In genomic region chr3:153029350-153029749, GRCh38 we compare ENCODE assay signal across 23 cellular contexts.
DNase-seq lines count a peak whose midpoint lies in the region; ATAC-seq, FAIRE-seq and TF ChIP-seq lines count a peak whose summit lies in the region.
"Had no signal": no experiment of that assay in that cellular context is flagged by ENCODE, and none has a peak within 500 bp of the region (broad histone marks: within the 10 kb centered on the region; RNA-seq: fewer than 3 reads in every experiment).

No MANE protein-coding gene starts in this region.

- 73% methylated on average over 6 of the region's 6 CpGs for WGBS in hepatocyte (ENCODE audit: low lambda C conversion rate, missing lambda C conversion rate)

- H3K4me3 Mint-ChIP-seq in CD4-positive, alpha-beta T cell = no peak overlapping the region
- H3K4me3 Mint-ChIP-seq: CD4-positive, CD25-positive, alpha-beta regulatory T cell had no signal

- DNase-seq in NCI-H1105 treated with DMSO at 0.1 percent for 48 hours (lab: John Stamatoyannopoulos, UW) = peak; percentile 29
- no peak for DNase-seq in NCI-H1105 (lab: John Stamatoyannopoulos, UW)
- peak; percentile 85 for DNase-seq in bronchial epithelial cell (ENCODE audit: low read depth)
- DNase-seq in hepatocyte (ENCODE audit: low spot score) = peak; percentile 18
- DNase-seq in CD4-positive, alpha-beta T cell = no peak
- no peak for DNase-seq in left lung
- DNase-seq: activated CD4-positive, CD25-positive, alpha-beta regulatory T cell treated with anti-CD3 and anti-CD28 coated beads, Interleukin-2, amount 50 U/mL, for 72 hours; activated naive CD4-positive, alpha-beta T cell treated with Interleukin-2 at 50 U/mL for 16 hours; CD4-positive, CD25-positive, alpha-beta regulatory T cell; effector memory CD4-positive, alpha-beta T cell; glutamatergic neuron; kidney; NCI-H1048; NK-92 treated with Interleukin-12 subunit alpha and Interleukin-12 subunit beta, amount 100 ng/mL, for 24 hours; ovary; Right ventricle myocardium superior; stimulated activated CD4-positive, alpha-beta T cell treated with anti-CD3 and anti-CD28 coated beads, Interleukin-4, amount 100 ng/mL, for 4 hours had no signal

- no peaks in the 10 kb centered on the region for H3K4me1 Mint-ChIP-seq in CD4-positive, alpha-beta T cell (ENCODE audit: low read depth)
- H3K4me1 Mint-ChIP-seq: CD4-positive, CD25-positive, alpha-beta regulatory T cell had no signal

- H4K20me1 ChIP-seq in hepatocyte (ENCODE audit: insufficient read depth, poor library complexity, severe bottlenecking) = no peaks in the 10 kb centered on the region

- H3K27ac Mint-ChIP-seq in CD4-positive, alpha-beta T cell = no peak overlapping the region

- POLR2A ChIA-PET in CD4-positive, alpha-beta T cell (lab: Charles Lee) = no interaction called here

- H3K27me3 ChIP-seq in bronchial epithelial cell (ENCODE audit: control insufficient read depth, insufficient read depth, low read length) = no peaks in the 10 kb centered on the region
- H3K27me3 ChIP-seq in hepatocyte = no peaks in the 10 kb centered on the region
- peaks cover 5% of the 10 kb centered on the region for H3K27me3 ChIP-seq in CD4-positive, alpha-beta T cell (ENCODE audit: control insufficient read depth, insufficient read depth, low read length)
- H3K27me3 ChIP-seq in left lung = no peaks in the 10 kb centered on the region
- H3K27me3 ChIP-seq: cardiac muscle cell, ovary had no signal

- H3K4me1 ChIP-seq in hepatocyte (ENCODE audit: insufficient read depth) (no peaks in the 10 kb centered on the region), left lung (no peaks in the 10 kb centered on the region)

- H3K27ac ChIP-seq in hepatocyte (no peak overlapping the region), left lung (no peak overlapping the region)
- H3K27ac ChIP-seq in CD4-positive, alpha-beta T cell (ENCODE audit: low read depth, low read length) = no peak overlapping the region
- H3K27ac ChIP-seq: cardiac muscle cell, ovary, skin epidermis, thoracic aorta had no signal

- ATAC-seq in CD4-positive, alpha-beta T cell (ENCODE audit: poor library complexity) = no peak
- ATAC-seq in GM19467 (IDR thresholded peaks at IDR 0.05; ENCODE audit: unreplicated experiment) (no peak), left lung (no peak), GM21360 (IDR thresholded peaks at IDR 0.05; ENCODE audit: unreplicated experiment) (no peak)

- H3K4me2 ChIP-seq in hepatocyte = no peak overlapping the region

- H3K4me3 ChIP-seq in bronchial epithelial cell (ENCODE audit: low read depth, low read length) = no peak overlapping the region
- no peak overlapping the region for H3K4me3 ChIP-seq in hepatocyte
- no peak overlapping the region for H3K4me3 ChIP-seq in left lung
- H3K4me3 ChIP-seq: cardiac muscle cell, ovary, skin epidermis, thoracic aorta had no signal

- TF ChIP-seq CTCF in bronchial epithelial cell (IDR thresholded peaks at IDR 0.05; ENCODE audit: insufficient read depth, low read length, severe bottlenecking) (no peak), hepatocyte (IDR thresholded peaks at IDR 0.05; ENCODE audit: poor library complexity) (no peak), left lung (IDR thresholded peaks at IDR 0.05) (no peak)
- no peak for TF ChIP-seq CTCF in CD4-positive, alpha-beta T cell (IDR thresholded peaks at IDR 0.05)

- peaks cover 4% of the 10 kb centered on the region for H3K27me3 Mint-ChIP-seq in CD4-positive, alpha-beta T cell

- no peaks in the 10 kb centered on the region for H3K9me2 ChIP-seq in hepatocyte (replicated peaks; ENCODE audit: insufficient read depth)

- no peaks in the 10 kb centered on the region for H3K9me3 ChIP-seq in hepatocyte (ENCODE audit: low read depth)
- no peaks in the 10 kb centered on the region for H3K9me3 ChIP-seq in CD4-positive, alpha-beta T cell (ENCODE audit: control insufficient read depth, low read length)
- H3K9me3 ChIP-seq in left lung = no peaks in the 10 kb centered on the region
- H3K9me3 ChIP-seq: ovary, thoracic aorta had no signal

- H3K79me2 ChIP-seq in hepatocyte = no peaks in the 10 kb centered on the region

- CTCF ChIA-PET in CD4-positive, alpha-beta T cell (lab: Charles Lee) = interaction anchor here (0.9 kb wide), 1 partner anchor 739 kb away, joined by 4 read pairs; no protein-coding TSS in a partner anchor

- no peak overlapping the region for H2AFZ ChIP-seq in hepatocyte

- intact Hi-C loops in CD4-positive, alpha-beta T cell (cut with DNase I, micrococcal nuclease) = loop anchor here (5.0 to 10.0 kb wide), 6 partner anchors 568 to 1223 kb away; no protein-coding TSS in a partner anchor
- intact Hi-C loops in left lung (cut with DNase I) = no loop called here

- H3K9me3 Mint-ChIP-seq in CD4-positive, alpha-beta T cell = no peaks in the 10 kb centered on the region
- H3K9me3 Mint-ChIP-seq: CD4-positive, CD25-positive, alpha-beta regulatory T cell had no signal

- H3K36me3 ChIP-seq in bronchial epithelial cell (ENCODE audit: control insufficient read depth, insufficient read depth, low read length) = no peaks in the 10 kb centered on the region
- H3K36me3 ChIP-seq in hepatocyte (replicated peaks; ENCODE audit: insufficient read depth, low read depth) = no peaks in the 10 kb centered on the region
- H3K36me3 ChIP-seq in left lung = no peaks in the 10 kb centered on the region
- H3K36me3 ChIP-seq: cardiac muscle cell, ovary, thoracic aorta had no signal

- H3K36me3 Mint-ChIP-seq in CD4-positive, alpha-beta T cell (ENCODE audit: low read depth) = no peaks in the 10 kb centered on the region
- H3K36me3 Mint-ChIP-seq: CD4-positive, CD25-positive, alpha-beta regulatory T cell had no signal

- FAIRE-seq in bronchial epithelial cell (lab: Jason Lieb, UNC) = no peak
- FAIRE-seq: H54 had no signal

Comparison
In these comparisons a context has a peak if more than half of its experiments do, and no peak if none do; other contexts are left out.
1. DNase-seq: peak in NCI-H1105 treated with DMSO at 0.1 percent for 48 hours (single experiment), bronchial epithelial cell (single experiment) and hepatocyte (single experiment); none in NCI-H1105 (single experiment), CD4-positive, alpha-beta T cell (0 of 10) and left lung (0 of 2).
2. intact Hi-C loops: an anchor here in CD4-positive, alpha-beta T cell (5.0 to 10.0 kb wide); none called in left lung.